Comparison of ENCODE assay signal across 13 cellular contexts in the genomic region with DNA sequence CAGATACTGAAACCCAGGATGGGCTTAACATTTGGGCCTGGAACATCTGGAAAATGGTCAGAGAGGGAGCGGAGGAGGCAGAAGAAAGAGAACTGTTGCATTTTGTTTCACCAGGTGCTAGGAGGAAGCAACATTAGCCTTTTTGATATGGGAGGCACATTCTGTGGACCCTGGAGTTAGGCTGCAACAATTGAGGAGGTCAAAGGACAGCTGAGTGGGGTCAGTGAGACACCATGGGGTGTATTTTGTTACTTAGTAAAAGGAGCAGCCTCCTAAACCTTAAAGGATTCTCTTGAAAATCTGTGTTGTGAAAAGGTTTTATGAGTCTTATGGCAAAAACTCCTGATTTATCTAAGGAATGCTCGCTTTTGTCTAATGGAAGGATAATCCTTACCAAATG.
A peak's percentile ranks its signal among the peaks of the same experiment; 100 is the strongest.
DNase-seq lines count a peak whose midpoint lies in the region; ATAC-seq and TF ChIP-seq lines count a peak whose summit lies in the region.
"Had no signal": no experiment of that assay in that cellular context is flagged by ENCODE, and none has a peak within 500 bp of the region (broad histone marks: within the 10 kb centered on the region; RNA-seq: fewer than 3 reads in every experiment).

No MANE protein-coding gene starts in this region.

- ATAC-seq in HG02852 (IDR thresholded peaks at IDR 0.05; ENCODE audit: unreplicated experiment) (no peak), HG02623 (IDR thresholded peaks at IDR 0.05; ENCODE audit: unreplicated experiment) (no peak)
- ATAC-seq: CD8-positive, alpha-beta T cell; K562 had no signal

- H3K36me3 Mint-ChIP-seq in progenitor cell of endocrine pancreas (ENCODE audit: insufficient read depth), result no peaks in the 10 kb centered on the region
- H3K36me3 Mint-ChIP-seq: CD8-positive, alpha-beta T cell had no signal

- H3K9ac ChIP-seq in HUES48 (ENCODE audit: low read depth, low read length), result peak overlapping the region; percentile 36; the same call in 1 of the 2 replicates

- no peak overlapping the region for H3K4me3 Mint-ChIP-seq in progenitor cell of endocrine pancreas (ENCODE audit: low read depth)
- H3K4me3 Mint-ChIP-seq: CD8-positive, alpha-beta T cell had no signal

- H3K4me1 ChIP-seq in HUES48 (ENCODE audit: control insufficient read depth, insufficient read depth, low read length), result peaks cover 55% of the 10 kb centered on the region
- H3K4me1 ChIP-seq in ectodermal cell (ENCODE audit: control insufficient read depth, insufficient read depth, low read length), result peaks cover 44% of the 10 kb centered on the region
- no peaks in the 10 kb centered on the region for H3K4me1 ChIP-seq in effector memory CD4-positive, alpha-beta T cell (ENCODE audit: control insufficient read depth, insufficient read depth, low read length, poor library complexity, severe bottlenecking)

- H3K4me1 Mint-ChIP-seq in progenitor cell of endocrine pancreas (ENCODE audit: low read depth), result peaks cover 18% of the 10 kb centered on the region

- 9 to 17% methylated on average over 2 of the region's 2 CpGs for WGBS in ectodermal cell, 2 experiments

- no peak for TF ChIP-seq CTCF in progenitor cell of endocrine pancreas (IDR thresholded peaks at IDR 0.05; ENCODE audit: unreplicated experiment)

- no peaks in the 10 kb centered on the region for H3K9me3 ChIP-seq in HUES48 (ENCODE audit: control insufficient read depth, insufficient read depth, low read length)
- H3K9me3 ChIP-seq in ectodermal cell (ENCODE audit: control insufficient read depth, low read length), result no peaks in the 10 kb centered on the region
- no peaks in the 10 kb centered on the region for H3K9me3 ChIP-seq in effector memory CD4-positive, alpha-beta T cell (ENCODE audit: control insufficient read depth, low read length)

- H3K9me3 Mint-ChIP-seq in progenitor cell of endocrine pancreas (ENCODE audit: low read depth), result no peaks in the 10 kb centered on the region
- H3K9me3 Mint-ChIP-seq: CD8-positive, alpha-beta T cell had no signal

- no peaks in the 10 kb centered on the region for H3K27me3 Mint-ChIP-seq in progenitor cell of endocrine pancreas

- no peaks in the 10 kb centered on the region for H3K27me3 ChIP-seq in HUES48 (ENCODE audit: control insufficient read depth, insufficient read depth, low read length)
- no peaks in the 10 kb centered on the region for H3K27me3 ChIP-seq in ectodermal cell (ENCODE audit: control insufficient read depth, insufficient read depth, low read length, poor library complexity, severe bottlenecking)
- H3K27me3 ChIP-seq in effector memory CD4-positive, alpha-beta T cell (replicated peaks; ENCODE audit: control insufficient read depth, insufficient read depth, low read length, poor library complexity, severe bottlenecking), result no peaks in the 10 kb centered on the region

- H3K4me3 ChIP-seq in HUES48 (ENCODE audit: low read depth, low read length) (0 out of 2 replicates have a peak overlapping the region, but pooled peaks have one; percentile 9), ectodermal cell (ENCODE audit: insufficient read depth, low read depth, low read length) (peak overlapping the region; percentile 35)
- H3K4me3 ChIP-seq in effector memory CD4-positive, alpha-beta T cell (ENCODE audit: insufficient read depth, low read depth, low read length, poor library complexity, severe bottlenecking), result no peak overlapping the region
- H3K4me3 ChIP-seq: K562 had no signal

- H3K27ac ChIP-seq in HUES48 (ENCODE audit: low read depth, low read length), result peak overlapping the region; percentile 88
- H3K27ac ChIP-seq in ectodermal cell (ENCODE audit: insufficient read depth, low read depth, low read length, poor library complexity, severe bottlenecking), result peak overlapping the region; percentile 95
- no peak overlapping the region for H3K27ac ChIP-seq in effector memory CD4-positive, alpha-beta T cell (ENCODE audit: insufficient read depth, low read length, poor library complexity, severe bottlenecking)

- H3K27ac Mint-ChIP-seq in progenitor cell of endocrine pancreas, result peak overlapping the region; percentile 74
- H3K27ac Mint-ChIP-seq: CD8-positive, alpha-beta T cell had no signal

- DNase-seq in left kidney (ENCODE audit: low read depth, low spot score), result peak; percentile 18
- no peak for DNase-seq in progenitor cell of endocrine pancreas (ENCODE audit: low spot score, unreplicated experiment)
- DNase-seq in NCI-H748 (lab: John Stamatoyannopoulos, UW; ENCODE audit: unreplicated experiment), result no peak
- no peak for DNase-seq in effector memory CD4-positive, alpha-beta T cell
- DNase-seq: CD8-positive, alpha-beta T cell; NCI-H1436 treated with DMSO at 0.1 percent for 48 hours; NCI-H2081 treated with DMSO at 0.1 percent for 48 hours; SHP77 treated with DMSO at 0.1 percent for 48 hours had no signal

- H3K36me3 ChIP-seq in HUES48 (ENCODE audit: control insufficient read depth, insufficient read depth, low read length), result no peaks in the 10 kb centered on the region
- H3K36me3 ChIP-seq in ectodermal cell (ENCODE audit: control insufficient read depth, insufficient read depth, low read length), result no peaks in the 10 kb centered on the region
- no peaks in the 10 kb centered on the region for H3K36me3 ChIP-seq in effector memory CD4-positive, alpha-beta T cell (ENCODE audit: control insufficient read depth, insufficient read depth, low read length)
